In genomic region chr7:28065308-28065707, GRCh38 we compare ENCODE assay signal across 19 cellular contexts.
DNase-seq lines count a peak whose midpoint lies in the region; ATAC-seq and TF ChIP-seq lines count a peak whose summit lies in the region.
"Had no signal": no experiment of that assay in that cellular context is flagged by ENCODE, and none has a peak within 500 bp of the region (broad histone marks: within the 10 kb centered on the region; RNA-seq: fewer than 3 reads in every experiment).

No MANE protein-coding gene starts in this region.

- H3K27me3 ChIP-seq in muscle layer of colon (ENCODE audit: control insufficient read depth in 1 of 2, insufficient read depth in 2 of 2, low read length in 2 of 2) (no peaks in the 10 kb centered on the region), upper lobe of right lung (no peaks in the 10 kb centered on the region), neuronal stem cell (ENCODE audit: control insufficient read depth in 3 of 3, insufficient read depth in 3 of 3, low read depth in 1 of 3, low read length in 3 of 3) (peaks cover 0 to 7% (median 0%) of the 10 kb centered on the region in 3 experiments)
- H3K27me3 ChIP-seq: SJCRH30, upper lobe of left lung had no signal

- WGBS in neuronal stem cell (ENCODE audit: extremely low coverage in 2 of 2, insufficient read length in 2 of 2, insufficient replicate concordance in 1 of 2), 2 donors = no CpG with 5 or more reads among the region's 7 CpGs

- no peak overlapping the region for H2AFZ ChIP-seq in neuronal stem cell (ENCODE audit: low read length)

- DNase-seq in natural killer cell treated with Interleukin-12 subunit alpha and Interleukin-12 subunit beta and Interleukin-15 and Interleukin-18, amount 100 ng/mL, for 72 hours (ENCODE audit: low spot score) = no peak
- DNase-seq in natural killer cell (no peak), NCI-H128 (lab: John Stamatoyannopoulos, UW; ENCODE audit: unreplicated experiment) (no peak), upper lobe of right lung (no peak), NCI-H446 treated with DMSO at 0.1 percent for 48 hours (lab: John Stamatoyannopoulos, UW) (no peak), neuronal stem cell (ENCODE audit: low spot score) (no peak)
- DNase-seq: activated CD8-positive, alpha-beta memory T cell treated with anti-CD3 and anti-CD28 coated beads for 24 hours; activated naive CD4-positive, alpha-beta T cell treated with anti-CD3 and anti-CD28 coated beads for 36 hours; DMS79 treated with DMSO at 0.1 percent for 48 hours; H9; kidney; NCI-H1048; nephron progenitor cell; SJCRH30; stimulated activated CD4-positive, alpha-beta T cell treated with anti-CD3 and anti-CD28 coated beads, Interleukin-12 subunit alpha, Interleukin-12 subunit beta, amount 100 ng/mL, for 4 hours; upper lobe of left lung had no signal

- H4K91ac ChIP-seq in neuronal stem cell (ENCODE audit: low read depth, low read length, poor library complexity) = no peak overlapping the region

- no peak overlapping the region for H3K4ac ChIP-seq in neuronal stem cell (ENCODE audit: low read length)

- no peak overlapping the region for H2BK15ac ChIP-seq in neuronal stem cell (ENCODE audit: low read length)

- H3K4me3 ChIP-seq in muscle layer of colon (ENCODE audit: low read depth in 1 of 2, low read length in 2 of 2) (peak overlapping the region in 1 of 2 donors; percentile 19), upper lobe of right lung (no peak overlapping the region), neuronal stem cell (ENCODE audit: low read length in 2 of 2) (no peak overlapping the region)
- H3K4me3 ChIP-seq: SJCRH30, upper lobe of left lung had no signal

- H3K27ac Mint-ChIP-seq in natural killer cell treated with Interleukin-12 subunit alpha and Interleukin-12 subunit beta and Interleukin-15 and Interleukin-18, amount 100 ng/mL, for 72 hours = peak overlapping the region; percentile 15 to 45
- peak overlapping the region in 1 of 2 donors; percentile 4 for H3K27ac Mint-ChIP-seq in natural killer cell
- H3K27ac Mint-ChIP-seq in dendritic cell treated with granulocyte-macrophage colony-stimulating factor and Interleukin-4, amounts not matched to agents 40 ng/mL and 50 ng/mL, for 4 days = peak overlapping the region; percentile 18
- H3K27ac Mint-ChIP-seq: activated naive CD4-positive, alpha-beta T cell treated with anti-CD3 and anti-CD28 coated beads for 36 hours; nephron progenitor cell had no signal

- H3K14ac ChIP-seq in neuronal stem cell (ENCODE audit: low read length) = no peak overlapping the region

- peaks cover 40 to 45% of the 10 kb centered on the region in 2 donors for H3K4me1 Mint-ChIP-seq in natural killer cell treated with Interleukin-12 subunit alpha and Interleukin-12 subunit beta and Interleukin-15 and Interleukin-18, amount 100 ng/mL, for 72 hours (ENCODE audit: low read depth in 2 of 2)
- H3K4me1 Mint-ChIP-seq in natural killer cell = peaks cover 56 to 57% of the 10 kb centered on the region in 2 donors
- peaks cover 18% of the 10 kb centered on the region for H3K4me1 Mint-ChIP-seq in dendritic cell treated with granulocyte-macrophage colony-stimulating factor and Interleukin-4, amounts not matched to agents 40 ng/mL and 50 ng/mL, for 4 days (ENCODE audit: low read depth)

- H3K4me3 Mint-ChIP-seq in natural killer cell treated with Interleukin-12 subunit alpha and Interleukin-12 subunit beta and Interleukin-15 and Interleukin-18, amount 100 ng/mL, for 72 hours = peak overlapping the region; percentile 3
- H3K4me3 Mint-ChIP-seq in natural killer cell = no peak overlapping the region
- H3K4me3 Mint-ChIP-seq in dendritic cell treated with granulocyte-macrophage colony-stimulating factor and Interleukin-4, amounts not matched to agents 40 ng/mL and 50 ng/mL, for 4 days = no peak overlapping the region
- H3K4me3 Mint-ChIP-seq: activated naive CD4-positive, alpha-beta T cell treated with anti-CD3 and anti-CD28 coated beads for 36 hours; central memory CD8-positive, alpha-beta T cell; H9; nephron progenitor cell had no signal

- H3K27me3 Mint-ChIP-seq in natural killer cell treated with Interleukin-12 subunit alpha and Interleukin-12 subunit beta and Interleukin-15 and Interleukin-18, amount 100 ng/mL, for 72 hours = no peaks in the 10 kb centered on the region
- H3K27me3 Mint-ChIP-seq in natural killer cell (ENCODE audit: low read depth in 2 of 2) = no peaks in the 10 kb centered on the region
- no peaks in the 10 kb centered on the region for H3K27me3 Mint-ChIP-seq in dendritic cell treated with granulocyte-macrophage colony-stimulating factor and Interleukin-4, amounts not matched to agents 40 ng/mL and 50 ng/mL, for 4 days
- H3K27me3 Mint-ChIP-seq: central memory CD8-positive, alpha-beta T cell had no signal

- no peak overlapping the region for H2BK12ac ChIP-seq in neuronal stem cell (ENCODE audit: low read length)

- H3K36me3 Mint-ChIP-seq in natural killer cell treated with Interleukin-12 subunit alpha and Interleukin-12 subunit beta and Interleukin-15 and Interleukin-18, amount 100 ng/mL, for 72 hours = no peaks in the 10 kb centered on the region
- no peaks in the 10 kb centered on the region for H3K36me3 Mint-ChIP-seq in natural killer cell
- H3K36me3 Mint-ChIP-seq in dendritic cell treated with granulocyte-macrophage colony-stimulating factor and Interleukin-4, amounts not matched to agents 40 ng/mL and 50 ng/mL, for 4 days (ENCODE audit: low read depth) = no peaks in the 10 kb centered on the region

- H3K4me1 ChIP-seq in muscle layer of colon (ENCODE audit: insufficient read depth, low read length) = peaks cover 92% of the 10 kb centered on the region
- peaks cover 14% of the 10 kb centered on the region for H3K4me1 ChIP-seq in upper lobe of right lung
- H3K4me1 ChIP-seq in neuronal stem cell (ENCODE audit: control insufficient read depth in 2 of 2, insufficient read depth in 1 of 2, low read depth in 1 of 2, low read length in 2 of 2) = no peaks in the 10 kb centered on the region

- H2BK120ac ChIP-seq in neuronal stem cell (ENCODE audit: low read depth, low read length) = no peak overlapping the region

- no peak overlapping the region for H3K18ac ChIP-seq in neuronal stem cell (ENCODE audit: low read length)

- TF ChIP-seq CTCF in natural killer cell (IDR thresholded peaks at IDR 0.05) (no peak), upper lobe of right lung (IDR thresholded peaks at IDR 0.05) (no peak)

- intact Hi-C loops in natural killer cell (cut with micrococcal nuclease) = no loop called here
- intact Hi-C loops in dendritic cell treated with granulocyte-macrophage colony-stimulating factor and Interleukin-4, amounts not matched to agents 40 ng/mL and 50 ng/mL, for 4 days (cut with micrococcal nuclease) = no loop called here
- intact Hi-C loops in upper lobe of right lung (cut with DNase I) = no loop called here

- no peak overlapping the region for H4K8ac ChIP-seq in neuronal stem cell (ENCODE audit: low read depth, low read length)

- H3K23ac ChIP-seq in neuronal stem cell (ENCODE audit: low read depth, low read length, poor library complexity) = no peak overlapping the region

- ATAC-seq in natural killer cell treated with Interleukin-12 subunit alpha and Interleukin-12 subunit beta and Interleukin-15 and Interleukin-18, amount 100 ng/mL, for 72 hours = peak in 1 of 2 donors; percentile 48
- ATAC-seq in natural killer cell (no peak), upper lobe of right lung (no peak)

- H2AK5ac ChIP-seq in neuronal stem cell (ENCODE audit: low read depth, low read length) = no peak overlapping the region

- H3K4me2 ChIP-seq in neuronal stem cell (ENCODE audit: insufficient read depth, low read length, poor library complexity, severe bottlenecking) = no peak overlapping the region

- no peaks in the 10 kb centered on the region for H3K36me3 ChIP-seq in muscle layer of colon (ENCODE audit: insufficient read depth, low read length)
- no peaks in the 10 kb centered on the region for H3K36me3 ChIP-seq in upper lobe of right lung
- no peaks in the 10 kb centered on the region for H3K36me3 ChIP-seq in neuronal stem cell (replicated peaks in 1 of 2; ENCODE audit: control insufficient read depth in 2 of 2, insufficient read depth in 2 of 2, low read length in 2 of 2)
- H3K36me3 ChIP-seq: SJCRH30, upper lobe of left lung had no signal

- H3K79me1 ChIP-seq in neuronal stem cell (ENCODE audit: low read depth, low read length) = no peaks in the 10 kb centered on the region

- no peaks in the 10 kb centered on the region for H3K9me3 Mint-ChIP-seq in natural killer cell treated with Interleukin-12 subunit alpha and Interleukin-12 subunit beta and Interleukin-15 and Interleukin-18, amount 100 ng/mL, for 72 hours
- no peaks in the 10 kb centered on the region for H3K9me3 Mint-ChIP-seq in natural killer cell
- no peaks in the 10 kb centered on the region for H3K9me3 Mint-ChIP-seq in dendritic cell treated with granulocyte-macrophage colony-stimulating factor and Interleukin-4, amounts not matched to agents 40 ng/mL and 50 ng/mL, for 4 days
- H3K9me3 Mint-ChIP-seq: activated naive CD4-positive, alpha-beta T cell treated with anti-CD3 and anti-CD28 coated beads for 36 hours; central memory CD8-positive, alpha-beta T cell; H9; nephron progenitor cell had no signal

- H2BK5ac ChIP-seq in neuronal stem cell (ENCODE audit: low read length) = no peak overlapping the region

- H3K9ac ChIP-seq in muscle layer of colon (ENCODE audit: low read length) (no peak overlapping the region), neuronal stem cell (ENCODE audit: low read depth, low read length, poor library complexity) (no peak overlapping the region)

- no peaks in the 10 kb centered on the region for H3K9me3 ChIP-seq in muscle layer of colon (ENCODE audit: low read length)
- H3K9me3 ChIP-seq in upper lobe of right lung = no peaks in the 10 kb centered on the region
- H3K9me3 ChIP-seq in neuronal stem cell (replicated peaks in 1 of 2; ENCODE audit: control insufficient read depth in 2 of 2, insufficient read depth in 1 of 2, low read depth in 1 of 2, low read length in 2 of 2) = no peaks in the 10 kb centered on the region
- H3K9me3 ChIP-seq: SJCRH30, upper lobe of left lung had no signal

- peak overlapping the region; percentile 82 for H3K27ac ChIP-seq in muscle layer of colon (ENCODE audit: low read depth, low read length)
- no peak overlapping the region for H3K27ac ChIP-seq in upper lobe of right lung
- no peak overlapping the region for H3K27ac ChIP-seq in neuronal stem cell (replicated peaks; ENCODE audit: low read length)
- H3K27ac ChIP-seq: SJCRH30, upper lobe of left lung had no signal
